ENCODE assay signal across 24 cellular contexts in genomic region chr4:137448402-137448801, GRCh38.
DNase-seq lines count a peak whose midpoint lies in the region; ATAC-seq, FAIRE-seq and TF ChIP-seq lines count a peak whose summit lies in the region.
"Had no signal": no experiment of that assay in that cellular context is flagged by ENCODE, and none has a peak within 500 bp of the region (broad histone marks: within the 10 kb centered on the region; RNA-seq: fewer than 3 reads in every experiment).

No MANE protein-coding gene starts in this region.

- no peak overlapping the region for H3K4me3 ChIP-seq in HepG2 (replicated peaks in 1 of 3; ENCODE audit: insufficient read depth in 1 of 3, low read depth in 2 of 3, low read length in 3 of 3)
- no peak overlapping the region for H3K4me3 ChIP-seq in right lobe of liver
- H3K4me3 ChIP-seq in K562, result no peak overlapping the region
- no peak overlapping the region for H3K4me3 ChIP-seq in SK-N-SH (ENCODE audit: low read depth in 2 of 2, low read length in 1 of 2)
- H3K4me3 ChIP-seq: BLaER1, GM12878 had no signal

- H3K9ac ChIP-seq in HepG2 (ENCODE audit: insufficient read depth, low read depth, low read length), result no peak overlapping the region
- no peak overlapping the region for H3K9ac ChIP-seq in K562 (ENCODE audit: insufficient read depth in 1 of 2, low read depth in 2 of 2, low read length in 2 of 2)
- no peak overlapping the region for H3K9ac ChIP-seq in SK-N-SH
- H3K9ac ChIP-seq: BLaER1 had no signal

- BruUV-seq in HepG2 (replicated peaks; lab: Mats Ljungman, UMichigan), result no TSS peak
- no TSS peak for BruUV-seq in K562 (replicated peaks; lab: Mats Ljungman, UMichigan)

- H3K27me3 ChIP-seq in HepG2 (ENCODE audit: control insufficient read depth in 1 of 2, insufficient read depth in 2 of 2, low read length in 2 of 2) (no peaks in the 10 kb centered on the region), right lobe of liver (no peaks in the 10 kb centered on the region), K562 (ENCODE audit: control insufficient read depth in 2 of 2, insufficient read depth in 2 of 2, low read length in 2 of 2) (no peaks in the 10 kb centered on the region), SK-N-SH (ENCODE audit: insufficient read depth) (no peaks in the 10 kb centered on the region)
- H3K27me3 ChIP-seq: BE2C, BLaER1 had no signal

- CTCF ChIA-PET in HepG2 (lab: Yijun Ruan, JAX; ENCODE audit: low intra/inter-chr PET ratio, low total read pairs), result no interaction called here
- CTCF ChIA-PET in K562 (lab: Yijun Ruan, JAX; ENCODE audit: low intra/inter-chr PET ratio), result interaction anchor here (0.7 kb wide), 1 partner anchor 1510 kb away, joined by 3 read pairs; no protein-coding TSS in a partner anchor
- CTCF ChIA-PET in activated CD8-positive, alpha-beta T cell treated with anti-CD3 and anti-CD28 coated beads for 36 hours (lab: Charles Lee), result no interaction called here
- CTCF ChIA-PET in SK-N-SH (lab: Yijun Ruan, JAX), result no interaction called here

- WGBS in HepG2 (ENCODE audit: low lambda C conversion rate), result 0% methylated on average over 1 of the region's 1 CpG
- 65% methylated on average over 1 of the region's 1 CpG for WGBS in right lobe of liver (ENCODE audit: insufficient coverage, low coverage, low lambda C conversion rate, missing lambda C conversion rate)
- 0% methylated on average over 1 of the region's 1 CpG for WGBS in K562 (ENCODE audit: insufficient coverage, low coverage, missing lambda C conversion rate)
- 79% methylated on average over 1 of the region's 1 CpG for WGBS in SK-N-SH (ENCODE audit: low lambda C conversion rate)

- H3K27ac ChIP-seq in HepG2 (ENCODE audit: extremely low read length, insufficient read depth, low read length), result no peak overlapping the region
- H3K27ac ChIP-seq in right lobe of liver, result no peak overlapping the region
- H3K27ac ChIP-seq in K562 (ENCODE audit: extremely low read depth, low read depth, low read length), result no peak overlapping the region
- no peak overlapping the region for H3K27ac ChIP-seq in SK-N-SH (ENCODE audit: low read depth in 2 of 2, low read length in 1 of 2)
- H3K27ac ChIP-seq: 22Rv1, BLaER1 had no signal

- peaks cover 7% of the 10 kb centered on the region for H3K9me3 Mint-ChIP-seq in activated CD8-positive, alpha-beta T cell treated with anti-CD3 and anti-CD28 coated beads for 36 hours

- H3K36me3 Mint-ChIP-seq in activated CD8-positive, alpha-beta T cell treated with anti-CD3 and anti-CD28 coated beads for 36 hours (ENCODE audit: low read depth), result no peaks in the 10 kb centered on the region
- H3K36me3 Mint-ChIP-seq: CD14-positive monocyte; CD4-positive, alpha-beta memory T cell; CD4-positive, CD25-positive, alpha-beta regulatory T cell; CD8-positive, alpha-beta memory T cell had no signal

- no peaks in the 10 kb centered on the region for H3K79me2 ChIP-seq in HepG2 (ENCODE audit: insufficient read depth, low read length)
- no peaks in the 10 kb centered on the region for H3K79me2 ChIP-seq in K562 (ENCODE audit: control insufficient read depth, insufficient read depth, low read length)
- H3K79me2 ChIP-seq in SK-N-SH (ENCODE audit: insufficient read depth), result no peaks in the 10 kb centered on the region

- H3K36me3 ChIP-seq in HepG2 (replicated peaks in 1 of 2; ENCODE audit: control insufficient read depth in 1 of 2, insufficient read depth in 2 of 2, low read length in 2 of 2), result no peaks in the 10 kb centered on the region
- no peaks in the 10 kb centered on the region for H3K36me3 ChIP-seq in right lobe of liver
- H3K36me3 ChIP-seq in K562 (ENCODE audit: control insufficient read depth, insufficient read depth, low read length), result no peaks in the 10 kb centered on the region
- no peaks in the 10 kb centered on the region for H3K36me3 ChIP-seq in SK-N-SH (replicated peaks in 1 of 2; ENCODE audit: control insufficient read depth in 1 of 2, insufficient read depth in 2 of 2, low read length in 1 of 2)
- H3K36me3 ChIP-seq: BE2C, BLaER1 had no signal

- TF ChIP-seq CTCF in HepG2 (CRISPR knock-in tag; IDR thresholded peaks at IDR 0.05) (no peak), right lobe of liver (IDR thresholded peaks at IDR 0.05) (no peak), K562 (IDR thresholded peaks at IDR 0.05 in 2 of 3, conservative IDR thresholded peaks at IDR 0.05 in 1 of 3; ENCODE audit: insufficient read depth in 2 of 3, low read depth in 1 of 3, low read length in 3 of 3) (no peak), SK-N-SH (IDR thresholded peaks at IDR 0.05) (no peak)
- TF ChIP-seq CTCF in activated CD8-positive, alpha-beta T cell treated with anti-CD3 and anti-CD28 coated beads for 36 hours (IDR thresholded peaks at IDR 0.05), result no peak

- DNase-seq in HepG2 (ENCODE audit: low spot score) (no peak), right lobe of liver (no peak), K562 (ENCODE audit: extremely low read depth in 1 of 4, low spot score in 3 of 4) (no peak), SK-N-SH (no peak)
- no peak for DNase-seq in activated CD8-positive, alpha-beta T cell treated with anti-CD3 and anti-CD28 coated beads for 36 hours
- DNase-seq: ACHN; BE2C; CD4-positive, alpha-beta memory T cell; CD4-positive, CD25-positive, alpha-beta regulatory T cell; CD8-positive, alpha-beta memory T cell; COR-L47; DMS 273 treated with DMSO at 0.1 percent for 48 hours; DMS153; DMS53; DMS79; DND-41; EL; GDM1 had no signal

- no peaks in the 10 kb centered on the region for H3K4me1 Mint-ChIP-seq in activated CD8-positive, alpha-beta T cell treated with anti-CD3 and anti-CD28 coated beads for 36 hours (ENCODE audit: low read depth)
- H3K4me1 Mint-ChIP-seq: CD14-positive monocyte; CD4-positive, alpha-beta memory T cell; CD4-positive, CD25-positive, alpha-beta regulatory T cell; CD8-positive, alpha-beta memory T cell had no signal

- no peaks in the 10 kb centered on the region for H3K9me3 ChIP-seq in HepG2 (ENCODE audit: low read length)
- no peaks in the 10 kb centered on the region for H3K9me3 ChIP-seq in right lobe of liver
- no peaks in the 10 kb centered on the region for H3K9me3 ChIP-seq in K562 (replicated peaks; ENCODE audit: control insufficient read depth, insufficient read depth, low read depth, low read length)
- no peaks in the 10 kb centered on the region for H3K9me3 ChIP-seq in SK-N-SH
- H3K9me3 ChIP-seq: BE2C, BLaER1 had no signal

- H4K20me1 ChIP-seq in HepG2 (ENCODE audit: insufficient read depth, low read length) (no peaks in the 10 kb centered on the region), K562 (replicated peaks; ENCODE audit: control insufficient read depth, insufficient read depth, low read length) (no peaks in the 10 kb centered on the region), SK-N-SH (ENCODE audit: insufficient read depth) (no peaks in the 10 kb centered on the region)
- H4K20me1 ChIP-seq: BLaER1 had no signal

- H3F3A ChIP-seq in SK-N-SH (replicated peaks; ENCODE audit: insufficient read depth), result no peaks in the 10 kb centered on the region

- TF ChIP-seq EP300 in HepG2 (IDR thresholded peaks at IDR 0.05; ENCODE audit: low read depth in 2 of 2, low read length in 2 of 2) (no peak), HepG2 (CRISPR knock-in tag; IDR thresholded peaks at IDR 0.05; ENCODE audit: borderline replicate concordance) (no peak), K562 (IDR thresholded peaks at IDR 0.05; ENCODE audit: low read length) (no peak), SK-N-SH (IDR thresholded peaks at IDR 0.05; ENCODE audit: borderline replicate concordance in 1 of 2, low read depth in 1 of 2, low read length in 1 of 2) (no peak)

- no peaks in the 10 kb centered on the region for H3K9me1 ChIP-seq in K562 (ENCODE audit: control insufficient read depth, insufficient read depth, low read length)

- intact Hi-C loops in HepG2 (cut with micrococcal nuclease; ENCODE audit: unreplicated experiment) (no loop called here), right lobe of liver (cut with DNase I) (no loop called here), K562 (cut with micrococcal nuclease) (no loop called here)
- intact Hi-C loops in activated CD8-positive, alpha-beta T cell treated with anti-CD3 and anti-CD28 coated beads for 36 hours (cut with micrococcal nuclease), result no loop called here

- TF ChIP-seq POLR2A in HepG2 (IDR thresholded peaks at IDR 0.05; ENCODE audit: insufficient read depth in 1 of 2, low read depth in 2 of 2, low read length in 2 of 2) (no peak), right lobe of liver (IDR thresholded peaks at IDR 0.05) (no peak), K562 (conservative IDR thresholded peaks at IDR 0.05) (no peak)

- H3K9me2 ChIP-seq in SK-N-SH, result 0 out of 2 replicates have a peak, but pooled peaks cover 4% of the 10 kb centered on the region

- no peak for TF ChIP-seq RAD21 in HepG2 (CRISPR knock-in tag; IDR thresholded peaks at IDR 0.05)
- no peak for TF ChIP-seq RAD21 in K562 (CRISPR knock-in tag; conservative IDR thresholded peaks at IDR 0.05 in 1 of 2, IDR thresholded peaks at IDR 0.05 in 1 of 2)
- no peak for TF ChIP-seq RAD21 in SK-N-SH (IDR thresholded peaks at IDR 0.05; ENCODE audit: low read length)

- FAIRE-seq in HepG2 (lab: Jason Lieb, UNC) (no peak), K562 (lab: Jason Lieb, UNC) (no peak)
- FAIRE-seq: GM12878, GM12892, GM18507 had no signal

- H3K27ac Mint-ChIP-seq in activated CD8-positive, alpha-beta T cell treated with anti-CD3 and anti-CD28 coated beads for 36 hours, result no peak overlapping the region
- H3K27ac Mint-ChIP-seq: CD14-positive monocyte; CD4-positive, alpha-beta memory T cell; CD4-positive, CD25-positive, alpha-beta regulatory T cell; CD8-positive, alpha-beta memory T cell had no signal

- no peak overlapping the region for H3K4me2 ChIP-seq in HepG2 (ENCODE audit: low read depth, low read length)
- no peak overlapping the region for H3K4me2 ChIP-seq in K562 (ENCODE audit: insufficient read depth, low read length)
- H3K4me2 ChIP-seq in SK-N-SH, result no peak overlapping the region
- H3K4me2 ChIP-seq: BLaER1 had no signal

- H3K4me3 Mint-ChIP-seq in activated CD8-positive, alpha-beta T cell treated with anti-CD3 and anti-CD28 coated beads for 36 hours, result no peak overlapping the region
- H3K4me3 Mint-ChIP-seq: CD14-positive monocyte; CD4-positive, alpha-beta memory T cell; CD4-positive, CD25-positive, alpha-beta regulatory T cell; CD8-positive, alpha-beta memory T cell had no signal

- POLR2A ChIA-PET in HepG2 (lab: Yijun Ruan, JAX) (no interaction called here), K562 (lab: Yijun Ruan, JAX) (no interaction called here), SK-N-SH (lab: Yijun Ruan, JAX) (no interaction called here)
- POLR2A ChIA-PET in activated CD8-positive, alpha-beta T cell treated with anti-CD3 and anti-CD28 coated beads for 36 hours (lab: Charles Lee), result no interaction called here

- H3K4me1 ChIP-seq in HepG2 (ENCODE audit: insufficient read depth, low read length) (no peaks in the 10 kb centered on the region), right lobe of liver (no peaks in the 10 kb centered on the region), K562 (replicated peaks in 1 of 2; ENCODE audit: control insufficient read depth in 2 of 2, insufficient read depth in 2 of 2, low read length in 2 of 2) (no peaks in the 10 kb centered on the region), SK-N-SH (ENCODE audit: control insufficient read depth in 1 of 2, insufficient read depth in 2 of 2, low read depth in 1 of 2, low read length in 1 of 2) (no peaks in the 10 kb centered on the region)
- H3K4me1 ChIP-seq: BE2C, BLaER1 had no signal

- in situ Hi-C loops in HepG2 (cut with HindIII; ENCODE audit: extremely low pct_ligation_motif_present, low pct_unique_long_range_greater_than_20kb), result no loop called here
- in situ Hi-C loops in K562 (cut with MboI), result no loop called here

- H2AFZ ChIP-seq in HepG2 (ENCODE audit: low read length) (no peak overlapping the region), K562 (ENCODE audit: low read depth, low read length) (no peak overlapping the region), SK-N-SH (ENCODE audit: low read depth) (no peak overlapping the region)

- H3K27me3 Mint-ChIP-seq in activated CD8-positive, alpha-beta T cell treated with anti-CD3 and anti-CD28 coated beads for 36 hours, result no peaks in the 10 kb centered on the region
- H3K27me3 Mint-ChIP-seq: CD4-positive, alpha-beta memory T cell; CD4-positive, CD25-positive, alpha-beta regulatory T cell; CD8-positive, alpha-beta memory T cell had no signal

- ATAC-seq in HepG2, result no peak
- ATAC-seq in right lobe of liver, result no peak
- ATAC-seq in K562, result no peak
- no peak for ATAC-seq in activated CD8-positive, alpha-beta T cell treated with anti-CD3 and anti-CD28 coated beads for 36 hours
- ATAC-seq: GM12878 had no signal

Comparison
In these comparisons a context has a peak if more than half of its experiments do, and no peak if none do; other contexts are left out.
1. Of the 241 proteins assayed by ChIP-seq in both HepG2 and K562: peak only in HepG2: MAFF and MAFK; only in K562: none; in both: none; in neither: 239.